ENCODE assay signal across 8 cellular contexts in genomic region chr7:141649865-141650499, GRCh38. TPM values are rescaled to one million over a fixed set of nuclear protein-coding genes. Genes with fewer than 3 reads are reported as not detected.
DNase-seq lines count a peak whose midpoint lies in the region; ATAC-seq, FAIRE-seq and TF ChIP-seq lines count a peak whose summit lies in the region.

No MANE protein-coding gene starts in this region.

- no peak overlapping the region for H2BK15ac ChIP-seq in mesendoderm (replicated peaks; ENCODE audit: low read depth)

- no peak overlapping the region for H3K9ac ChIP-seq in endodermal cell (ENCODE audit: extremely low read depth, low read length, poor library complexity, severe bottlenecking)
- no peak overlapping the region for H3K9ac ChIP-seq in mesendoderm (ENCODE audit: low read length)

- H3K27me3 ChIP-seq in endodermal cell (ENCODE audit: control insufficient read depth, insufficient read depth, low read length, poor library complexity, severe bottlenecking) (no peaks in the 10 kb centered on the region), mesendoderm (ENCODE audit: insufficient read depth, low read length, poor library complexity) (no peaks in the 10 kb centered on the region)

- TF ChIP-seq RAD21 in A549 (conservative IDR thresholded peaks at IDR 0.05 in 1 of 2, IDR thresholded peaks at IDR 0.05 in 1 of 2), result peak; percentile 90 to 95

- H2AK5ac ChIP-seq in mesendoderm (ENCODE audit: low read length), result no peak overlapping the region

- H3K9me3 ChIP-seq in A549 (no peaks in the 10 kb centered on the region), endodermal cell (ENCODE audit: control insufficient read depth, low read length) (no peaks in the 10 kb centered on the region)

- H3K4ac ChIP-seq in mesendoderm (ENCODE audit: low read depth, low read length), result no peak overlapping the region

- peaks cover 5% of the 10 kb centered on the region for H3K4me1 Mint-ChIP-seq in endodermal cell

- H2BK5ac ChIP-seq in mesendoderm (ENCODE audit: low read length), result no peak overlapping the region

- H3K23ac ChIP-seq in mesendoderm (ENCODE audit: low read length), result no peak overlapping the region

- no peak overlapping the region for H3K27ac Mint-ChIP-seq in endodermal cell

- peak; percentile 96 for ATAC-seq in A549
- peak; percentile 66 for ATAC-seq in HG02840 (IDR thresholded peaks at IDR 0.05; ENCODE audit: low FRiP score, unreplicated experiment)

- H3K4me1 ChIP-seq in A549, result peaks cover 4% of the 10 kb centered on the region; the same call in 2 of the 3 replicates
- H3K4me1 ChIP-seq in endodermal cell (ENCODE audit: control insufficient read depth, insufficient read depth, low read length), result peaks cover 6% of the 10 kb centered on the region
- no peaks in the 10 kb centered on the region for H3K4me1 ChIP-seq in mesendoderm (ENCODE audit: control insufficient read depth, low read depth, low read length)

- no peak overlapping the region for H3K4me2 ChIP-seq in A549
- H3K4me2 ChIP-seq in mesendoderm (ENCODE audit: low read length), result no peak overlapping the region

- DNase-seq in A549 (ENCODE audit: low read depth in 1 of 2, low spot score in 1 of 2) (peak; percentile 58 to 80), NCI-H1417 treated with DMSO at 0.1 percent for 48 hours (lab: John Stamatoyannopoulos, UW) (peak; percentile 75), SW 1271 (lab: John Stamatoyannopoulos, UW) (peak; percentile 24 to 64), endodermal cell (peak; percentile 87), mesendoderm (peak; percentile 92), urothelium cell line (ENCODE audit: low spot score) (peak; percentile 52)

- H3K79me2 ChIP-seq in mesendoderm (ENCODE audit: control insufficient read depth, insufficient read depth, low read length), result no peaks in the 10 kb centered on the region

- no peak overlapping the region for H3K18ac ChIP-seq in mesendoderm (ENCODE audit: low read length)

- H3K27me3 Mint-ChIP-seq in endodermal cell (ENCODE audit: insufficient read depth), result no peaks in the 10 kb centered on the region

- peak; percentile 83 for TF ChIP-seq CTCF in A549 (IDR thresholded peaks at IDR 0.05)
- peak; percentile 70 for TF ChIP-seq CTCF in GM12874 (IDR thresholded peaks at IDR 0.05; ENCODE audit: insufficient read depth, low read depth, low read length)
- peak; percentile 82 for TF ChIP-seq CTCF in endodermal cell (conservative IDR thresholded peaks at IDR 0.05)

- CTCF ChIA-PET in A549 (lab: Yijun Ruan, JAX), result interaction anchor here (0.6 to 2.8 kb wide), 31 partner anchors 9 to 989 kb away, joined by 3 to 26 read pairs (median 4); partner anchors contain the start of genes AGK, DENND11, MRPS33 and SSBP1

- FAIRE-seq in A549 (lab: Jason Lieb, UNC) (no peak), urothelium cell line (lab: Jason Lieb, UNC) (no peak)

- H3K56ac ChIP-seq in mesendoderm (ENCODE audit: low read length), result no peak overlapping the region

- H3K36me3 ChIP-seq in endodermal cell (ENCODE audit: control insufficient read depth, insufficient read depth, low read length) (peaks cover 45% of the 10 kb centered on the region), mesendoderm (ENCODE audit: control insufficient read depth, insufficient read depth, low read length) (no peaks in the 10 kb centered on the region)

- 29% methylated on average over 4 of the region's 4 CpGs for WGBS in A549 (ENCODE audit: missing lambda C conversion rate)
- 30 to 37% methylated on average over 4 of the region's 4 CpGs for WGBS in endodermal cell (ENCODE audit: insufficient coverage in 1 of 2, insufficient read length in 1 of 2), 2 experiments
- no CpG with 5 or more reads among the region's 4 CpGs for WGBS in mesendoderm (ENCODE audit: extremely low coverage, insufficient coverage, low lambda C conversion rate)

- H3K36me3 Mint-ChIP-seq in endodermal cell (ENCODE audit: low read depth), result peaks cover 14% of the 10 kb centered on the region

- H4K5ac ChIP-seq in mesendoderm (ENCODE audit: low read length), result no peak overlapping the region

- POLR2A ChIA-PET in A549 (lab: Yijun Ruan, JAX), result interaction anchor here (0.6 to 1.0 kb wide), 3 partner anchors 80 to 635 kb away, joined by 3 to 4 read pairs (median 3); partner anchors contain the start of genes MRPS33 and SSBP1

- no peak for TF ChIP-seq EP300 in A549 (IDR thresholded peaks at IDR 0.05)

- H4K8ac ChIP-seq in mesendoderm (ENCODE audit: low read depth, low read length), result no peak overlapping the region

- no peak overlapping the region for H3K4me3 ChIP-seq in A549
- no peak overlapping the region for H3K4me3 ChIP-seq in endodermal cell (ENCODE audit: low read length)
- H3K4me3 ChIP-seq in mesendoderm (ENCODE audit: low read length), result no peak overlapping the region

- no peaks in the 10 kb centered on the region for H3K9me3 Mint-ChIP-seq in endodermal cell

- no peak overlapping the region for H2BK120ac ChIP-seq in mesendoderm (ENCODE audit: low read depth, low read length)

- no peak overlapping the region for H3K27ac ChIP-seq in A549
- peak overlapping the region; percentile 92 for H3K27ac ChIP-seq in endodermal cell (ENCODE audit: low read depth, low read length)
- H3K27ac ChIP-seq in mesendoderm (ENCODE audit: low read depth, low read length), result no peak overlapping the region

- no peak overlapping the region for H3K4me3 Mint-ChIP-seq in endodermal cell

- H3K79me1 ChIP-seq in mesendoderm (ENCODE audit: low read length), result no peaks in the 10 kb centered on the region

- TF ChIP-seq POLR2A in A549 (IDR thresholded peaks at IDR 0.05; ENCODE audit: low read length), result no peak

TF ChIP-seq in A549, 52 proteins besides CTCF, POLR2A, EP300 and RAD21:
- peak; percentile 74; the same call in 1 of the 2 replicates for TF ChIP-seq RFX5 (IDR thresholded peaks at IDR 0.05)
- TF ChIP-seq SMC3 (IDR thresholded peaks at IDR 0.05), result peak; percentile 73
- TF ChIP-seq HOXB13 (CRISPR knock-in tag; IDR thresholded peaks at IDR 0.05; ENCODE audit: low read depth), result no peak

RNA-seq across cellular contexts. Expression of gene DENND11, which starts 52.0 kb away (rescaled TPM):
- polyA plus RNA-seq in A549 (2011; rRNA removed) (11.5 and 16.5 TPM in 2 replicates), A549 (2017; fragmentation: RNase III; extraction: RNeasy Plus Mini Kit Qiagen cat#74134 plus additional on column Dnase treatment) (7.1 to 7.6 TPM (median 7.5 TPM) in 3 replicates)
- polyA plus RNA-seq in A549 (2012; cell fraction: cytosol; rRNA removed), result 2.9 and 3.3 TPM in 2 replicates
- 5.8 and 9.6 TPM in 2 replicates for polyA plus RNA-seq in A549 (2012; cell fraction: nucleus; rRNA removed)
- polyA minus RNA-seq in A549 (2011; rRNA and poly(A)+ RNA removed), result 14.3 and 20.5 TPM in 2 replicates
- total RNA-seq in endodermal cell, result 10 to 100 TPM; 24.5 to 25.4 TPM
- 26.1 TPM for polyA plus RNA-seq in endodermal cell (2013, experiment 1 of 2)
- polyA plus RNA-seq in endodermal cell (2013, experiment 2 of 2), result 22.6 TPM
- polyA plus RNA-seq in mesendoderm (2013, experiment 1 of 2), result 11.1 TPM
- polyA plus RNA-seq in mesendoderm (2013, experiment 2 of 2), result 10.9 TPM

RNA-seq across cellular contexts. Expression of gene WEE2, which starts 58.2 kb away (rescaled TPM):
- polyA plus RNA-seq in A549 (2011; rRNA removed) (not detected in 2 replicates), A549 (2017; fragmentation: RNase III; extraction: RNeasy Plus Mini Kit Qiagen cat#74134 plus additional on column Dnase treatment) (not detected in 3 replicates)
- not detected in 2 replicates for polyA plus RNA-seq in A549 (2012; cell fraction: cytosol; rRNA removed)
- polyA plus RNA-seq in A549 (2012; cell fraction: nucleus; rRNA removed), result not detected in 2 replicates
- polyA minus RNA-seq in A549 (2011; rRNA and poly(A)+ RNA removed), result 0.41 TPM in 1 of 2 replicates, not detected in the other
- not detected for total RNA-seq in endodermal cell
- 0.11 TPM for polyA plus RNA-seq in endodermal cell (2013, experiment 1 of 2)
- polyA plus RNA-seq in endodermal cell (2013, experiment 2 of 2), result not detected
- polyA plus RNA-seq in mesendoderm (2013, experiment 1 of 2), result not detected
- not detected for polyA plus RNA-seq in mesendoderm (2013, experiment 2 of 2)
